Comparison of ENCODE assay signal across 1 cellular context in genomic region chr7:122652851-122653250, GRCh38.
TF ChIP-seq lines count a peak whose summit lies in the region.

No MANE protein-coding gene starts in this region.

TF ChIP-seq in endothelial cell of umbilical vein, 7 proteins besides CTCF, POLR2A, EP300 and RAD21:
- TF ChIP-seq JUN (IDR thresholded peaks at IDR 0.05; ENCODE audit: borderline replicate concordance, insufficient read depth, insufficient read length, low read depth), result peak; percentile 25
- peak; percentile 45 for TF ChIP-seq GATA2 (IDR thresholded peaks at IDR 0.05; ENCODE audit: insufficient read depth, insufficient read length, low read depth, low read length)
- no peak for TF ChIP-seq POLR2AphosphoS5 (IDR thresholded peaks at IDR 0.05; ENCODE audit: insufficient read depth, low read depth, low read length)
- TF ChIP-seq MAX (IDR thresholded peaks at IDR 0.05; ENCODE audit: insufficient read depth, insufficient read length), result no peak
- TF ChIP-seq MYC (IDR thresholded peaks at IDR 0.05; ENCODE audit: low read depth, low read length), result no peak
- peak; percentile 12 for TF ChIP-seq FOS (IDR thresholded peaks at IDR 0.05; ENCODE audit: borderline replicate concordance, insufficient read depth, low read length)
- TF ChIP-seq EZH2 (IDR thresholded peaks at IDR 0.05; ENCODE audit: borderline replicate concordance, low read depth, low read length, severe bottlenecking), result no peak
